In genomic region chr1:206890125-206890637, GRCh38 we compare ENCODE assay signal across 12 cellular contexts. TPM values are rescaled to one million over a fixed set of nuclear protein-coding genes. Genes with fewer than 3 reads are reported as not detected.
DNase-seq lines count a peak whose midpoint lies in the region; ATAC-seq, FAIRE-seq and TF ChIP-seq lines count a peak whose summit lies in the region.
"Had no signal": no experiment of that assay in that cellular context is flagged by ENCODE, and none has a peak within 500 bp of the region (broad histone marks: within the 10 kb centered on the region; RNA-seq: fewer than 3 reads in every experiment).

No MANE protein-coding gene starts in this region.

- no peaks in the 10 kb centered on the region for H3K27me3 Mint-ChIP-seq in activated naive CD8-positive, alpha-beta T cell treated with anti-CD3 and anti-CD28 coated beads, Interleukin-2, amount 50 U/mL, for 24 hours

- H3K9ac ChIP-seq in mesenchymal stem cell (ENCODE audit: low read length), result peak overlapping the region; percentile 41
- no peak overlapping the region for H3K9ac ChIP-seq in kidney (ENCODE audit: low read length in 2 of 2)

- TF ChIP-seq CTCF in kidney (IDR thresholded peaks at IDR 0.05; ENCODE audit: borderline replicate concordance, extremely low read depth, insufficient read depth), result no peak

- H3K23ac ChIP-seq in mesenchymal stem cell (ENCODE audit: low read length in 2 of 2), result no peak overlapping the region

- H2AFZ ChIP-seq in mesenchymal stem cell (ENCODE audit: low read depth, low read length), result no peak overlapping the region

- no peaks in the 10 kb centered on the region for H3K4me1 ChIP-seq in mesenchymal stem cell (ENCODE audit: control insufficient read depth, insufficient read depth, low read depth, low read length)
- peaks cover 0 to 4% of the 10 kb centered on the region in 2 donors for H3K4me1 ChIP-seq in kidney (ENCODE audit: control insufficient read depth in 1 of 2, insufficient read depth in 1 of 2, low read depth in 1 of 2, low read length in 2 of 2)
- H3K4me1 ChIP-seq: transverse colon had no signal

- no peak overlapping the region for H2BK15ac ChIP-seq in mesenchymal stem cell (ENCODE audit: low read depth, poor library complexity, severe bottlenecking)

- no peaks in the 10 kb centered on the region for H3K9me3 Mint-ChIP-seq in activated naive CD8-positive, alpha-beta T cell treated with anti-CD3 and anti-CD28 coated beads, Interleukin-2, amount 50 U/mL, for 24 hours

- H3K27me3 ChIP-seq in mesenchymal stem cell (ENCODE audit: control insufficient read depth in 1 of 2, insufficient read depth in 1 of 2, low read length in 2 of 2), result peaks cover 0 to 15% of the 10 kb centered on the region in 2 experiments

- H4K91ac ChIP-seq in mesenchymal stem cell (ENCODE audit: low read length), result peak overlapping the region; percentile 77

- no peak overlapping the region for H3K27ac ChIP-seq in mesenchymal stem cell (ENCODE audit: low read length, poor library complexity, severe bottlenecking)
- H3K27ac ChIP-seq in kidney (ENCODE audit: low read depth in 2 of 2, low read length in 2 of 2), result peak overlapping the region in 1 of 2 donors; percentile 48
- H3K27ac ChIP-seq: transverse colon had no signal

- H3K27ac Mint-ChIP-seq in activated naive CD8-positive, alpha-beta T cell treated with anti-CD3 and anti-CD28 coated beads, Interleukin-2, amount 50 U/mL, for 24 hours, result peak overlapping the region; percentile 24

- no peak overlapping the region for H3K4me2 ChIP-seq in mesenchymal stem cell (ENCODE audit: low read length, poor library complexity, severe bottlenecking)

- H2BK12ac ChIP-seq in mesenchymal stem cell (ENCODE audit: low read length in 2 of 2), result peak overlapping the region; percentile 70 to 75

- H2AK5ac ChIP-seq in mesenchymal stem cell (ENCODE audit: low read length, severe bottlenecking), result no peak overlapping the region

- H3K9me3 ChIP-seq in mesenchymal stem cell (ENCODE audit: control insufficient read depth, low read length), result no peaks in the 10 kb centered on the region
- no peaks in the 10 kb centered on the region for H3K9me3 ChIP-seq in kidney (ENCODE audit: control insufficient read depth in 1 of 2, low read length in 2 of 2)
- H3K9me3 ChIP-seq: transverse colon had no signal

- no peak overlapping the region for H3K4me3 Mint-ChIP-seq in activated naive CD8-positive, alpha-beta T cell treated with anti-CD3 and anti-CD28 coated beads, Interleukin-2, amount 50 U/mL, for 24 hours

- peak; percentile 91 for DNase-seq in COLO829 (ENCODE audit: low spot score)
- DNase-seq in HT1080 (ENCODE audit: low read depth), result peak; percentile 92
- no peak for DNase-seq in activated naive CD8-positive, alpha-beta T cell treated with anti-CD3 and anti-CD28 coated beads, Interleukin-2, amount 50 U/mL, for 24 hours
- no peak for DNase-seq in mesenchymal stem cell
- DNase-seq in kidney, result no peak
- no peak for DNase-seq in superior temporal gyrus (ENCODE audit: extremely low spot score)
- DNase-seq: activated gamma-delta T cell treated with Interleukin-2 at 50 U/mL for 16 hours, NCI-H1105 treated with DMSO at 0.1 percent for 48 hours had no signal

- H4K8ac ChIP-seq in mesenchymal stem cell (ENCODE audit: low read length), result peak overlapping the region; percentile 41

- no peaks in the 10 kb centered on the region for H3K79me1 ChIP-seq in mesenchymal stem cell (replicated peaks; ENCODE audit: low read length, poor library complexity, severe bottlenecking)

- no peaks in the 10 kb centered on the region for H3K36me3 Mint-ChIP-seq in activated naive CD8-positive, alpha-beta T cell treated with anti-CD3 and anti-CD28 coated beads, Interleukin-2, amount 50 U/mL, for 24 hours (ENCODE audit: low read depth)

- peak; percentile 70 for ATAC-seq in activated naive CD8-positive, alpha-beta T cell treated with anti-CD3 and anti-CD28 coated beads, Interleukin-2, amount 50 U/mL, for 24 hours
- ATAC-seq in GM18873 (IDR thresholded peaks at IDR 0.05; ENCODE audit: low FRiP score, unreplicated experiment) (no peak), GM21515 (IDR thresholded peaks at IDR 0.05; ENCODE audit: unreplicated experiment) (no peak)

- no peak overlapping the region for H3K4me3 ChIP-seq in mesenchymal stem cell (ENCODE audit: insufficient read depth in 1 of 2, low read depth in 1 of 2, low read length in 2 of 2)
- H3K4me3 ChIP-seq in kidney (ENCODE audit: low read length in 2 of 2), result no peak overlapping the region
- H3K4me3 ChIP-seq: transverse colon had no signal

- H3K36me3 ChIP-seq in mesenchymal stem cell (ENCODE audit: control insufficient read depth in 1 of 2, insufficient read depth in 2 of 2, low read depth in 1 of 2, low read length in 2 of 2) (no peaks in the 10 kb centered on the region), kidney (ENCODE audit: control insufficient read depth in 1 of 2, insufficient read depth in 2 of 2, low read length in 2 of 2) (no peaks in the 10 kb centered on the region)
- H3K36me3 ChIP-seq: transverse colon had no signal

- no peak overlapping the region for H3K14ac ChIP-seq in mesenchymal stem cell (ENCODE audit: low read length in 2 of 2)

- H3K4ac ChIP-seq in mesenchymal stem cell (ENCODE audit: low read depth in 1 of 2, low read length in 2 of 2), result peak overlapping the region in 1 of 2 experiments; percentile 60

- 50% methylated on average over 2 of the region's 2 CpGs for whole genome bisulfite sequencing in mesenchymal stem cell

- peaks cover 58% of the 10 kb centered on the region for H3K4me1 Mint-ChIP-seq in activated naive CD8-positive, alpha-beta T cell treated with anti-CD3 and anti-CD28 coated beads, Interleukin-2, amount 50 U/mL, for 24 hours

- no peak for FAIRE-seq in kidney (lab: Jason Lieb, UNC)

- H2BK5ac ChIP-seq in mesenchymal stem cell (ENCODE audit: low read depth, low read length, poor library complexity, severe bottlenecking), result no peak overlapping the region

- peak overlapping the region; percentile 2 to 88 for H3K18ac ChIP-seq in mesenchymal stem cell (ENCODE audit: low read depth in 1 of 2, low read length in 2 of 2)

- intact Hi-C loops in kidney (cut with DNase I), result no loop called here

- peak overlapping the region; percentile 64 for H2BK120ac ChIP-seq in mesenchymal stem cell (ENCODE audit: low read depth, low read length)

RNA-seq across cellular contexts. Expression of gene IL24, which starts 7.1 kb away (rescaled TPM):
- total RNA-seq in HT1080 (2014; rRNA removed; shearing (Covaris generic)), result 17.2 and 19.8 TPM in 2 replicates
- 12.8 and 16.7 TPM in 2 replicates for polyA plus RNA-seq in HT1080 (2015; cell fraction: cytosol; rRNA removed)
- 7.0 and 11.0 TPM in 2 replicates for polyA plus RNA-seq in HT1080 (2015; cell fraction: nucleus; rRNA removed)
- 1.2 TPM for polyA plus RNA-seq in mesenchymal stem cell (2013, experiment 1 of 2)
- polyA plus RNA-seq in mesenchymal stem cell (2013, experiment 2 of 2), result 1.5 TPM
- total RNA-seq in kidney, result not detected
- not detected for polyA plus RNA-seq in kidney (ENCODE audit: insufficient read depth, low read depth, low replicate concordance)
- total RNA-seq: transverse colon had no signal

RNA-seq across cellular contexts. Expression of gene IL20, which starts 24.8 kb away (rescaled TPM):
- total RNA-seq in HT1080 (2014; rRNA removed; shearing (Covaris generic)), result not detected in 2 replicates
- 0.19 TPM in 1 of 2 replicates, not detected in the other for polyA plus RNA-seq in HT1080 (2015; cell fraction: cytosol; rRNA removed)
- 0.53 TPM in 1 of 2 replicates, not detected in the other for polyA plus RNA-seq in HT1080 (2015; cell fraction: nucleus; rRNA removed)
- not detected for polyA plus RNA-seq in mesenchymal stem cell (2013, experiment 1 of 2)
- polyA plus RNA-seq in mesenchymal stem cell (2013, experiment 2 of 2), result not detected
- not detected for total RNA-seq in kidney
- not detected for polyA plus RNA-seq in kidney (ENCODE audit: insufficient read depth, low read depth, low replicate concordance)
- total RNA-seq: mononuclear cell, transverse colon had no signal

RNA-seq across cellular contexts. Expression of gene FCMR, which starts 31.6 kb away (rescaled TPM):
- not detected in 2 replicates for total RNA-seq in HT1080 (2014; rRNA removed; shearing (Covaris generic))
- polyA plus RNA-seq in HT1080 (2015; cell fraction: cytosol; rRNA removed), result 1.1 and 1.2 TPM in 2 replicates
- polyA plus RNA-seq in HT1080 (2015; cell fraction: nucleus; rRNA removed), result 0.07 and 0.22 TPM in 2 replicates
- 3.9 TPM for polyA plus RNA-seq in mesenchymal stem cell (2013, experiment 1 of 2)
- polyA plus RNA-seq in mesenchymal stem cell (2013, experiment 2 of 2), result 3.5 TPM
- total RNA-seq in kidney, result 16.7 TPM
- 1.3 TPM for polyA plus RNA-seq in kidney (ENCODE audit: insufficient read depth, low read depth, low replicate concordance)

RNA-seq across cellular contexts. Expression of gene PIGR, which starts 56.1 kb away (rescaled TPM):
- total RNA-seq in HT1080 (2014; rRNA removed; shearing (Covaris generic)), result 0.13 TPM in 1 of 2 replicates, not detected in the other
- polyA plus RNA-seq in HT1080 (2015; cell fraction: cytosol; rRNA removed), result 0.03 TPM in 2 replicates
- polyA plus RNA-seq in HT1080 (2015; cell fraction: nucleus; rRNA removed), result 0.05 and 0.06 TPM in 2 replicates
- not detected for polyA plus RNA-seq in mesenchymal stem cell (2013, experiment 1 of 2)
- not detected for polyA plus RNA-seq in mesenchymal stem cell (2013, experiment 2 of 2)
- total RNA-seq in kidney, result 841 TPM
- 187 TPM for polyA plus RNA-seq in kidney (ENCODE audit: insufficient read depth, low read depth, low replicate concordance)
- total RNA-seq: mononuclear cell had no signal

Comparison
In these comparisons a context has a peak if more than half of its experiments do, and no peak if none do; other contexts are left out.
1. DNase-seq: peak in COLO829 (single experiment) and HT1080 (single experiment); none in activated naive CD8-positive, alpha-beta T cell treated with anti-CD3 and anti-CD28 coated beads, Interleukin-2, amount 50 U/mL, for 24 hours (single experiment), mesenchymal stem cell (single experiment), kidney (single experiment) and superior temporal gyrus (single experiment).
2. RNA of gene IL24, which starts 7.1 kb away (total RNA-seq): 17.2 to 19.8 TPM in HT1080; not detected in kidney (single experiment); every median in the first group is over 10 times any median in the second.
3. RNA of gene FCMR, which starts 31.6 kb away (total RNA-seq): 16.7 TPM in kidney (single experiment); not detected in HT1080; every median in the first group is over 10 times any median in the second.